Comparison of ENCODE assay signal across 8 cellular contexts in the genomic region with DNA sequence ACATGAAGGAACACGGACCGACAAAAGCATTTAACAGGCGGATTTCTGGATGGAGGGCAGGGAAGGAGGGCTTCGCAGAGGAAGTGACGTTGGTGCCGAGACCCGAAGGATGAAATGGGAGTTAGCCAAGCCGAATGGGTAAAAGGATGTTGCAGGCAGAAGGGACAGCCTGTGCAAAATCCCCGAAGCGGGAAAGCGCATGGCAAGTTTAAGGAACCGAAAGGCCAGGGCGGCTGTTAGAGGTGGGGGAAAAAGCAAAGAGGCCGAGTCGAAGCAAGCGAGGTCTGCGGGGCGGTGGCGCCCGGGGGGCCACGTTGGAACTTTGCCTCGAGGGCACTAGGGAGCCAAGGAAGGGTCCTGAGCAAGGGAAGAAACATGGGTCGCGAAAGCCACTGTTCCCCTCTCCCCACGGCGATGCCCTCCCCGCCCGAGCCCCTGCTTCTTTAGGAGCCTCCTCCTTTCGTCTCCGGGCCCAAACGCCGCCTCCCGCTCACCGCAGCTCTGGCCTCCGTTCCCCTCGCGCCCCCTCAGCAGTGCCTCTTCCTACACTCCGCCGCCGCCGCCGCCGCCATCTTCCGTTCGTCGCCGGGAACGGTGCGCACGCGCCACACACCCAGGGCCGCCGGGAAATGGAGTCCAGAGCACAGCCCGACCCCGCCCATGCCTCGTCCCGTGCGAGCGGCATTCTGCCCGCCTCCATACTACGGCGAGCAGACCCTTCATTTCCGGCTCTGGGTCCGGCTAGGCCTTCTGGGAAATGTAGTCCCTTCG. TPM values are rescaled to one million over a fixed set of nuclear protein-coding genes. Genes with fewer than 3 reads are reported as not detected.
A peak's percentile ranks its signal among the peaks of the same experiment; 100 is the strongest.
DNase-seq lines count a peak whose midpoint lies in the region; ATAC-seq, FAIRE-seq and TF ChIP-seq lines count a peak whose summit lies in the region.

A gene (minus strand): TSS at position 584 of the 771 bp plus-strand sequence. CDS start 8,652 bp downstream, outside the sequence.

- peaks cover 33% of the 10 kb centered on the region for H3K27me3 ChIP-seq in astrocyte (ENCODE audit: insufficient read depth, low read length)
- H3K27me3 ChIP-seq in right cardiac atrium (ENCODE audit: control insufficient read depth, insufficient read depth), result no peaks in the 10 kb centered on the region
- H3K27me3 ChIP-seq in vagina, result peaks cover 10% of the 10 kb centered on the region

- H3K9me3 ChIP-seq in astrocyte (ENCODE audit: insufficient read depth, low read depth, low read length), result no peaks in the 10 kb centered on the region
- H3K9me3 ChIP-seq in right cardiac atrium (ENCODE audit: control insufficient read depth, low read length), result no peaks in the 10 kb centered on the region
- no peaks in the 10 kb centered on the region for H3K9me3 ChIP-seq in vagina

- intact Hi-C loops in right cardiac atrium (cut with DNase I), result no loop called here
- intact Hi-C loops in vagina (cut with DNase I), result no loop called here

- peak within 1 kb of the TSS; percentile 93 for H3K9ac ChIP-seq in astrocyte (ENCODE audit: low read length)

- H3K4me2 ChIP-seq in astrocyte (ENCODE audit: low read length), result peak within 1 kb of the TSS; percentile 95

- H3K4me3 ChIP-seq in astrocyte (ENCODE audit: insufficient read depth, low read depth, low read length) (peak within 1 kb of the TSS; percentile 94), right cardiac atrium (ENCODE audit: low read length) (peak within 1 kb of the TSS; percentile 69), vagina (peak within 1 kb of the TSS; percentile 96 to 98)

- no peaks in the 10 kb centered on the region for H3K9me3 Mint-ChIP-seq in astrocyte (ENCODE audit: unreplicated experiment)

- no peak for TF ChIP-seq CTCF in astrocyte (IDR thresholded peaks at IDR 0.05; ENCODE audit: insufficient read depth, low read depth, low read length)
- peak in 1 of 3 experiments; percentile 4 for TF ChIP-seq CTCF in vagina (IDR thresholded peaks at IDR 0.05)

- H2AFZ ChIP-seq in astrocyte (ENCODE audit: low read depth, low read length), result peak within 1 kb of the TSS; percentile 88

- peak; percentile 50 for FAIRE-seq in astrocyte (lab: Jason Lieb, UNC)

- peaks cover 4% of the 10 kb centered on the region for H3K36me3 Mint-ChIP-seq in astrocyte (ENCODE audit: low read depth, unreplicated experiment)

- peaks cover 25% of the 10 kb centered on the region for H3K27me3 Mint-ChIP-seq in astrocyte (ENCODE audit: low read depth, unreplicated experiment)

- H3K36me3 ChIP-seq in astrocyte (ENCODE audit: insufficient read depth, low read length), result peaks cover 8% of the 10 kb centered on the region
- peaks cover 0 to 6% of the 10 kb centered on the region in 2 donors for H3K36me3 ChIP-seq in vagina

- H3K4me3 Mint-ChIP-seq in astrocyte (ENCODE audit: unreplicated experiment), result peak within 1 kb of the TSS; percentile 90

- peaks cover 3% of the 10 kb centered on the region for H3K4me1 ChIP-seq in astrocyte (ENCODE audit: insufficient read depth, low read length)
- H3K4me1 ChIP-seq in right cardiac atrium (ENCODE audit: control insufficient read depth, insufficient read depth, low read length), result no peaks in the 10 kb centered on the region
- peaks cover 33% of the 10 kb centered on the region for H3K4me1 ChIP-seq in vagina

- peak; percentile 98 for DNase-seq in NCI-H2029 (lab: John Stamatoyannopoulos, UW)
- peak; percentile 99 for DNase-seq in T-helper 22 cell (ENCODE audit: low read depth)
- peak; percentile 93 for DNase-seq in astrocyte (ENCODE audit: low read depth)
- peak; percentile 99 to 100 (median 100) for DNase-seq in right cardiac atrium
- DNase-seq in putamen (ENCODE audit: low spot score), result peak; percentile 99
- DNase-seq in vagina (ENCODE audit: extremely low spot score in 2 of 2), result peak in 1 of 2 donors; percentile 98

- H3K4me1 Mint-ChIP-seq in astrocyte (ENCODE audit: low read depth, unreplicated experiment), result peaks cover 2% of the 10 kb centered on the region

- peaks cover 48% of the 10 kb centered on the region for H3K79me2 ChIP-seq in astrocyte (ENCODE audit: insufficient read depth, low read length)

- under 1% methylated on average over 65 of the region's 65 CpGs for WGBS in right cardiac atrium

- peaks cover 13% of the 10 kb centered on the region for H4K20me1 ChIP-seq in astrocyte (ENCODE audit: insufficient read depth, low read length)

- peak within 1 kb of the TSS; percentile 97 for H3K27ac Mint-ChIP-seq in astrocyte (ENCODE audit: unreplicated experiment)

- peak in 1 of 2 donors; percentile 63 for TF ChIP-seq POLR2A in vagina (IDR thresholded peaks at IDR 0.05)

- H3K27ac ChIP-seq in astrocyte (ENCODE audit: low read depth, low read length) (peak within 1 kb of the TSS; percentile 94), right cardiac atrium (ENCODE audit: low read length) (peak within 1 kb of the TSS; percentile 76), vagina (peak within 1 kb of the TSS; percentile 85)

- peak; percentile 90 for ATAC-seq in GM18502 (IDR thresholded peaks at IDR 0.05; ENCODE audit: poor library complexity, unreplicated experiment)
- ATAC-seq in HG02970 (IDR thresholded peaks at IDR 0.05; ENCODE audit: low FRiP score, unreplicated experiment), result peak; percentile 95
- ATAC-seq in right cardiac atrium, result peak; percentile 99

RNA-seq across cellular contexts. Expression of the gene that starts here (rescaled TPM):
- total RNA-seq in astrocyte (70.0 and 73.5 TPM in 2 replicates), right cardiac atrium (10 to 100 TPM; 33.1 to 40.4 (median 34.4) TPM), vagina (43.2 TPM)
- 23.5 TPM for polyA plus RNA-seq in right cardiac atrium
